13 cellular contexts compared by ENCODE assay signal in genomic region chr6:15922510-15923307, GRCh38.
DNase-seq lines count a peak whose midpoint lies in the region; ATAC-seq, FAIRE-seq and TF ChIP-seq lines count a peak whose summit lies in the region.
"Had no signal": no experiment of that assay in that cellular context is flagged by ENCODE, and none has a peak within 500 bp of the region (broad histone marks: within the 10 kb centered on the region; RNA-seq: fewer than 3 reads in every experiment).

No MANE protein-coding gene starts in this region.

- ATAC-seq in HG03521 (IDR thresholded peaks at IDR 0.05; ENCODE audit: unreplicated experiment) = no peak
- no peak for ATAC-seq in HG03039 (IDR thresholded peaks at IDR 0.05; ENCODE audit: unreplicated experiment)
- ATAC-seq: activated T-helper 17 cell treated with anti-CD3 and anti-CD28 coated beads, Interleukin-2, amount 50 U/mL, for 72 hours; psoas muscle had no signal

- no peak overlapping the region for H4K12ac ChIP-seq in trophoblast cell (ENCODE audit: low read depth, low read length)

- no peaks in the 10 kb centered on the region for H3K9me3 ChIP-seq in endothelial cell of umbilical vein (replicated peaks; ENCODE audit: control insufficient read depth, insufficient read depth, low read length)
- H3K9me3 ChIP-seq in trophoblast cell (ENCODE audit: insufficient read depth, low read depth, low read length) = no peaks in the 10 kb centered on the region
- H3K9me3 ChIP-seq: breast epithelium, psoas muscle had no signal

- WGBS in trophoblast cell (ENCODE audit: extremely low coverage, insufficient coverage, insufficient read length) = no CpG with 5 or more reads among the region's 8 CpGs

- dilution Hi-C loops in endothelial cell of umbilical vein (cut with MboI; ENCODE audit: extremely low pct_ligation_motif_present, low sequenced_read_pairs) = no loop called here

- H3K36me3 ChIP-seq in endothelial cell of umbilical vein (ENCODE audit: control insufficient read depth in 2 of 2, extremely low read depth in 1 of 2, insufficient read depth in 2 of 2, low read length in 2 of 2) = no peaks in the 10 kb centered on the region
- H3K36me3 ChIP-seq in trophoblast cell (ENCODE audit: control insufficient read depth in 1 of 2, insufficient read depth in 2 of 2, low read length in 2 of 2) = no peaks in the 10 kb centered on the region
- H3K36me3 ChIP-seq: breast epithelium had no signal

- H3K4me2 ChIP-seq in endothelial cell of umbilical vein (ENCODE audit: insufficient read depth, low read length) (peak overlapping the region; percentile 3), trophoblast cell (ENCODE audit: low read length) (no peak overlapping the region)

- peak overlapping the region; percentile 33 for H4K91ac ChIP-seq in trophoblast cell (ENCODE audit: low read depth, low read length)

- peaks cover 18% of the 10 kb centered on the region for H3K79me1 ChIP-seq in trophoblast cell (ENCODE audit: low read length)

- H2AK5ac ChIP-seq in trophoblast cell (ENCODE audit: low read length) = no peak overlapping the region

- H3K27ac ChIP-seq in endothelial cell of umbilical vein (ENCODE audit: insufficient read depth, low read depth, low read length) (peak overlapping the region; percentile 86), trophoblast cell (ENCODE audit: low read depth, low read length) (peak overlapping the region; percentile 86)
- H3K27ac ChIP-seq: breast epithelium, psoas muscle had no signal

- peak; percentile 76 for TF ChIP-seq POLR2A in endothelial cell of umbilical vein (IDR thresholded peaks at IDR 0.05; ENCODE audit: low read depth, low read length)

- H2BK12ac ChIP-seq in trophoblast cell (ENCODE audit: low read length) = no peak overlapping the region

- no peak overlapping the region for H4K8ac ChIP-seq in trophoblast cell (ENCODE audit: low read depth, low read length)

- H3K18ac ChIP-seq in trophoblast cell (ENCODE audit: low read length) = no peak overlapping the region

- H3K14ac ChIP-seq in trophoblast cell (ENCODE audit: low read length) = no peak overlapping the region

- H3K27me3 ChIP-seq in endothelial cell of umbilical vein (ENCODE audit: control insufficient read depth in 2 of 2, insufficient read depth in 2 of 2, low read length in 2 of 2) (no peaks in the 10 kb centered on the region), trophoblast cell (ENCODE audit: insufficient read depth, low read length) (no peaks in the 10 kb centered on the region)
- H3K27me3 ChIP-seq: breast epithelium had no signal

- no peak overlapping the region for H3K4ac ChIP-seq in trophoblast cell (ENCODE audit: low read depth, low read length)

- H2BK5ac ChIP-seq in trophoblast cell (ENCODE audit: low read depth, low read length, poor library complexity) = peak overlapping the region; percentile 34

- H3K23ac ChIP-seq in trophoblast cell (ENCODE audit: low read length) = no peak overlapping the region

- no TSS peak for BruUV-seq in endothelial cell of umbilical vein (replicated peaks; lab: Mats Ljungman, UMichigan)

- no peak overlapping the region for H2BK120ac ChIP-seq in trophoblast cell (ENCODE audit: insufficient read depth, low read length, poor library complexity)

- H3K9ac ChIP-seq in endothelial cell of umbilical vein (replicated peaks; ENCODE audit: extremely low read depth, insufficient read depth, low read length) (peak overlapping the region; percentile 19), trophoblast cell (ENCODE audit: low read length) (no peak overlapping the region)

- H2AFZ ChIP-seq in endothelial cell of umbilical vein (ENCODE audit: low read depth, low read length) = peak overlapping the region; percentile 43
- H2AFZ ChIP-seq in trophoblast cell (ENCODE audit: insufficient read depth, low read length, poor library complexity) = no peak overlapping the region

- intact Hi-C loops in endothelial cell of umbilical vein (cut with micrococcal nuclease) = loop anchor here (1.0 to 2.0 kb wide), 9 partner anchors 23 to 293 kb away; no protein-coding TSS in a partner anchor

- no peak overlapping the region for H3K4me3 ChIP-seq in endothelial cell of umbilical vein (replicated peaks in 1 of 3; ENCODE audit: insufficient read depth in 1 of 3, low read depth in 1 of 3, low read length in 3 of 3)
- no peak overlapping the region for H3K4me3 ChIP-seq in trophoblast cell (ENCODE audit: low read depth, low read length)
- H3K4me3 ChIP-seq: breast epithelium, psoas muscle had no signal

- CTCF ChIA-PET in endothelial cell of umbilical vein (lab: Charles Lee) = interaction anchor here (0.7 to 1.7 kb wide), 8 partner anchors 11 to 260 kb away, joined by 3 to 10 read pairs (median 4); partner anchors contain the start of gene MYLIP

- H4K20me1 ChIP-seq in endothelial cell of umbilical vein (replicated peaks; ENCODE audit: control insufficient read depth, extremely low read depth, insufficient read depth, low read length) = no peaks in the 10 kb centered on the region

- H3K4me1 ChIP-seq in endothelial cell of umbilical vein (ENCODE audit: control insufficient read depth, extremely low read depth, insufficient read depth, low read length) = peaks cover 23% of the 10 kb centered on the region
- peaks cover 11 to 21% of the 10 kb centered on the region in 2 experiments for H3K4me1 ChIP-seq in trophoblast cell (ENCODE audit: control insufficient read depth in 1 of 2, insufficient read depth in 2 of 2, low read length in 2 of 2)
- H3K4me1 ChIP-seq: breast epithelium had no signal

- DNase-seq in ELF-1 (ENCODE audit: low read depth, low spot score) (peak; percentile 82), SK-N-DZ (ENCODE audit: low spot score) (peak; percentile 25), endothelial cell of umbilical vein (ENCODE audit: low read depth, low spot score) (peak; percentile 99), trophoblast cell (peak; percentile 60 to 90), COR-L47 (lab: John Stamatoyannopoulos, UW) (no peak), HuH-7 (ENCODE audit: low spot score) (no peak)
- DNase-seq: activated CD4-positive, alpha-beta T cell treated with anti-CD3 and anti-CD28 coated beads, Interleukin-2, amount 50 U/mL, for 48 hours; CD4-positive, alpha-beta memory T cell; psoas muscle had no signal

- no peaks in the 10 kb centered on the region for H3K79me2 ChIP-seq in endothelial cell of umbilical vein (ENCODE audit: control insufficient read depth, insufficient read depth, low read length)
- H3K79me2 ChIP-seq in trophoblast cell (ENCODE audit: control insufficient read depth, insufficient read depth, low read length, poor library complexity) = no peaks in the 10 kb centered on the region

- H3K9me1 ChIP-seq in endothelial cell of umbilical vein (replicated peaks; ENCODE audit: control insufficient read depth, extremely low read depth, insufficient read depth, low read length) = no peaks in the 10 kb centered on the region

- TF ChIP-seq CTCF in endothelial cell of umbilical vein (IDR thresholded peaks at IDR 0.05; ENCODE audit: extremely low read depth in 1 of 2, insufficient read depth in 1 of 2, low read depth in 1 of 2, low read length in 2 of 2) = no peak

- POLR2A ChIA-PET in endothelial cell of umbilical vein (lab: Charles Lee) = interaction anchor here (1.3 kb wide), 2 partner anchors 39 to 206 kb away, joined by 7 read pairs; partner anchors contain the start of gene MYLIP

- peak; percentile 94 for FAIRE-seq in endothelial cell of umbilical vein (lab: Jason Lieb, UNC)

TF ChIP-seq in endothelial cell of umbilical vein, 7 proteins besides CTCF, POLR2A, EP300 and RAD21:
- TF ChIP-seq POLR2AphosphoS5 (IDR thresholded peaks at IDR 0.05; ENCODE audit: insufficient read depth, low read depth, low read length) (peak; percentile 76), JUN (IDR thresholded peaks at IDR 0.05; ENCODE audit: borderline replicate concordance, insufficient read depth, insufficient read length, low read depth) (peak; percentile 90), GATA2 (IDR thresholded peaks at IDR 0.05; ENCODE audit: insufficient read depth, insufficient read length, low read depth, low read length) (peak; percentile 96), FOS (IDR thresholded peaks at IDR 0.05; ENCODE audit: borderline replicate concordance, insufficient read depth, low read length) (peak; percentile 70), EZH2 (IDR thresholded peaks at IDR 0.05; ENCODE audit: borderline replicate concordance, low read depth, low read length, severe bottlenecking) (no peak), MAX (IDR thresholded peaks at IDR 0.05; ENCODE audit: insufficient read depth, insufficient read length) (no peak)

Comparison
In these comparisons a context has a peak if more than half of its experiments do, and no peak if none do; other contexts are left out.
1. DNase-seq: peak in ELF-1 (single experiment), SK-N-DZ (single experiment), endothelial cell of umbilical vein (single experiment) and trophoblast cell (2 of 2); none in COR-L47 (single experiment) and HuH-7 (single experiment).